1 cellular context compared by ENCODE assay signal in genomic region chr3:169818330-169818729, GRCh38.
TF ChIP-seq lines count a peak whose summit lies in the region.

No MANE protein-coding gene starts in this region.

TF ChIP-seq in IMR-90, 13 proteins besides CTCF, POLR2A, EP300 and RAD21:
- TF ChIP-seq CEBPB (IDR thresholded peaks at IDR 0.05; ENCODE audit: low read depth, low read length) (no peak), MXI1 (IDR thresholded peaks at IDR 0.05; ENCODE audit: borderline replicate concordance, low read depth, low read length) (no peak), BHLHE40 (IDR thresholded peaks at IDR 0.05; ENCODE audit: low read depth, low read length) (no peak), RCOR1 (IDR thresholded peaks at IDR 0.05; ENCODE audit: insufficient replicate concordance, low read length) (no peak), SMC3 (IDR thresholded peaks at IDR 0.05; ENCODE audit: low read depth, low read length) (no peak), FOS (IDR thresholded peaks at IDR 0.05; ENCODE audit: low read depth, low read length) (no peak), MAFK (IDR thresholded peaks at IDR 0.05; ENCODE audit: low read depth, low read length) (no peak), CHD1 (IDR thresholded peaks at IDR 0.05; ENCODE audit: low read depth, low read length) (no peak), ELK1 (IDR thresholded peaks at IDR 0.05; ENCODE audit: borderline replicate concordance, low read depth, low read length) (no peak), RFX5 (IDR thresholded peaks at IDR 0.05; ENCODE audit: low read depth, low read length) (no peak), NFE2L2 (IDR thresholded peaks at IDR 0.05; ENCODE audit: low read depth, low read length) (no peak), USF2 (IDR thresholded peaks at IDR 0.05; ENCODE audit: low read depth, low read length) (no peak), MAZ (IDR thresholded peaks at IDR 0.05; ENCODE audit: borderline replicate concordance, low read depth, low read length) (no peak)
